Comparison of ENCODE assay signal across 8 cellular contexts in the genomic region with DNA sequence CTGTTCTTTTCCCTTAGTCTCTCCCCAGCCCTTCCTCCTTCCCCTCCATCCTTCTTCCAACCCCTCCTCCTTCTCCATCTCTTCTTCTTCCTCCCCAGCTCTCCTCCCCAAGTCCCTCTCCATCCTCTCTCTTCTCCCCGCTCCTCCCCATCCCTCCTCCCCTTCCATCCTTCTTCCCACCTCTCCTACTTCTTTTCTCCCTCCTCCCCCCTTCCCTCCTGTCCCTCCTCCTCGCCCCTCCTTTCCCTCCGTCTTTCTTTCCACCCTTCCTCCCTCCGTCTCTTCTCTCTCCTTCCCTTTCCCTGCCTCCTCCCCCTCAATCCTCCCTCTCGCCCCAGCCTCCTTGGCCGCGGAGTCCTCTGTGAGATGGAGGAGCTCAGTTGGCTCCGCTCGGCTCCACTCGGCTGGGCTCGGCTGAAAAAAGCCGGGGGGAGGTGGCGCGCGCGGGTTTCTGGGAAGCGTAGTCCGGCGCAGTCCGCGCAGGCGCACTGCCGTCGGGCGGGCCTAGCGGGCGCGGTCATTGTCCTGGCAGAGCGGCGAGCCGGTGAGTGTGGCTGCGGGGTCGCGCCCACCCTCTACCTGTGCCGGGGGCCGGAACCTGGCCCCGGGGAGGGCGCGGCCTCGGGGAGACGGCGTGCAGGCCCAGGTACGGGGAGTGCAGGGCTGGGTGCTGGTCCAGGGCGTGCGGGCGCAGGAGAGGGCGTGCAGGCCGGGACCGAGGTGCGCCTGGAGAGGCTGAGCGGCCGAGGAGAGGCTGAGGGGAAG. TPM values are rescaled to one million over a fixed set of nuclear protein-coding genes. Genes with fewer than 3 reads are reported as not detected.
DNase-seq lines count a peak whose midpoint lies in the region; ATAC-seq and TF ChIP-seq lines count a peak whose summit lies in the region.

A gene (plus strand): TSS at position 520 of the 765 bp plus-strand sequence. CDS start 6,257 bp downstream, outside the sequence.

- peak within 1 kb of the TSS; percentile 96 for H3K27ac Mint-ChIP-seq in endothelial cell (ENCODE audit: unreplicated experiment)

- H3K36me3 Mint-ChIP-seq in endothelial cell (ENCODE audit: low read depth, unreplicated experiment) = peaks cover 38% of the 10 kb centered on the region

- DNase-seq in C1 segment of cervical spinal cord (lab: John Stamatoyannopoulos, UW) (peak in 13 of 14 donors; percentile 72 to 91 (median 83)), HK-2 (ENCODE audit: unreplicated experiment) (peak; percentile 95), NOMO-1 treated with DMSO at 0.1 percent for 48 hours (lab: John Stamatoyannopoulos, UW; ENCODE audit: unreplicated experiment) (peak; percentile 57), endothelial cell (ENCODE audit: low spot score) (peak; percentile 94)
- peak; percentile 62 for DNase-seq in activated CD8-positive, alpha-beta memory T cell treated with anti-CD3 and anti-CD28 coated beads, Interleukin-2, amount 50 U/mL, for 24 hours (ENCODE audit: extremely low read depth)
- peak; percentile 68 for DNase-seq in stimulated activated CD8-positive, alpha-beta memory T cell treated with anti-CD3 and anti-CD28 coated beads, Interleukin-15, amount 100 ng/mL, for 1 hour (ENCODE audit: low read depth)

- H3K9me3 Mint-ChIP-seq in endothelial cell (ENCODE audit: unreplicated experiment) = peaks cover 27% of the 10 kb centered on the region

- H3K4me3 Mint-ChIP-seq in endothelial cell (ENCODE audit: unreplicated experiment) = peak within 1 kb of the TSS; percentile 100

- H3K27ac ChIP-seq in mesodermal cell (ENCODE audit: low read depth, low read length, severe bottlenecking) = no peak within 1 kb of the TSS

- peaks cover 12% of the 10 kb centered on the region for H3K27me3 Mint-ChIP-seq in endothelial cell (ENCODE audit: unreplicated experiment)

- H3K4me3 ChIP-seq in mesodermal cell (ENCODE audit: extremely low read depth, insufficient read depth, low read length, poor library complexity, severe bottlenecking) = peak within 1 kb of the TSS; percentile 92

- TF ChIP-seq CTCF in endothelial cell (IDR thresholded peaks at IDR 0.05; ENCODE audit: unreplicated experiment) = no peak

- peaks cover 30% of the 10 kb centered on the region for H3K4me1 Mint-ChIP-seq in endothelial cell (ENCODE audit: unreplicated experiment)

- peaks cover 29% of the 10 kb centered on the region for H3K36me3 ChIP-seq in mesodermal cell (ENCODE audit: control insufficient read depth, insufficient read depth, low read length)

- peaks cover 4% of the 10 kb centered on the region for H3K4me1 ChIP-seq in mesodermal cell (ENCODE audit: control insufficient read depth, insufficient read depth, low read length, poor library complexity, severe bottlenecking)

- ATAC-seq in GM19438 (IDR thresholded peaks at IDR 0.05; ENCODE audit: low read depth, unreplicated experiment) = peak; percentile 78

- H3K9me3 ChIP-seq in mesodermal cell (ENCODE audit: control insufficient read depth, low read length) = peaks cover 54% of the 10 kb centered on the region

- WGBS in mesodermal cell (ENCODE audit: insufficient coverage in 2 of 2), 2 experiments = 1% methylated on average over 37 to 44 of the region's 52 CpGs

RNA-seq across cellular contexts. Expression of the gene that starts here (rescaled TPM):
- total RNA-seq in endothelial cell (ENCODE audit: unreplicated experiment) = 29.6 TPM
- 9.7 TPM for polyA plus RNA-seq in mesodermal cell (2013, experiment 1 of 2)
- polyA plus RNA-seq in mesodermal cell (2013, experiment 2 of 2) = 8.9 TPM
